ENCODE assay signal across 1 cellular context in the genomic region with DNA sequence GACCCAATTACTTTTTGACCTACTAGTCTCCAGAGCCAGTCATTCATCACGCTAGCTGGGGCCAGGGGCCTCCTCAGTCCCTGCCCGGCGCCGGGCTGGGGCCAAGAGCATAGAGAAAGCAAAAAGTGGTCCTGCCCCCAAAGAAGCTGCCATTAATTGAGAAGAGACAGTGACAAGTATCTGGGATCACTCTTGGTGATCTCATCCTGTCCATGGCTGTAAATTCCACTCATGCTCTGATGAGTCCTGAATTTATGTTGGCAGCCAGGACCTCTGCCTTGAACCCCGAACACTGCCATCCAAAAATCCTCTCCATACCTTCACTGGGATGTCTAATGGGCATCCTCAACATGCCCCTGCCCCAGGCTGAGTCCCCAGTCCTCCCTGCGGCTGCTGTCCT.
TF ChIP-seq lines count a peak whose summit lies in the region.

No MANE protein-coding gene starts in this region.

TF ChIP-seq in IMR-90, 13 proteins besides CTCF, POLR2A, EP300 and RAD21 (continued from another document):
- TF ChIP-seq MXI1 (IDR thresholded peaks at IDR 0.05; ENCODE audit: borderline replicate concordance, low read depth, low read length), result no peak
- no peak for TF ChIP-seq BHLHE40 (IDR thresholded peaks at IDR 0.05; ENCODE audit: low read depth, low read length)
- no peak for TF ChIP-seq CHD1 (IDR thresholded peaks at IDR 0.05; ENCODE audit: low read depth, low read length)
- TF ChIP-seq FOS (IDR thresholded peaks at IDR 0.05; ENCODE audit: low read depth, low read length), result no peak
- no peak for TF ChIP-seq MAZ (IDR thresholded peaks at IDR 0.05; ENCODE audit: borderline replicate concordance, low read depth, low read length)
- TF ChIP-seq, protein P1, sequence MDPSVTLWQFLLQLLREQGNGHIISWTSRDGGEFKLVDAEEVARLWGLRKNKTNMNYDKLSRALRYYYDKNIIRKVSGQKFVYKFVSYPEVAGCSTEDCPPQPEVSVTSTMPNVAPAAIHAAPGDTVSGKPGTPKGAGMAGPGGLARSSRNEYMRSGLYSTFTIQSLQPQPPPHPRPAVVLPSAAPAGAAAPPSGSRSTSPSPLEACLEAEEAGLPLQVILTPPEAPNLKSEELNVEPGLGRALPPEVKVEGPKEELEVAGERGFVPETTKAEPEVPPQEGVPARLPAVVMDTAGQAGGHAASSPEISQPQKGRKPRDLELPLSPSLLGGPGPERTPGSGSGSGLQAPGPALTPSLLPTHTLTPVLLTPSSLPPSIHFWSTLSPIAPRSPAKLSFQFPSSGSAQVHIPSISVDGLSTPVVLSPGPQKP (IDR thresholded peaks at IDR 0.05; ENCODE audit: borderline replicate concordance, low read depth, low read length), result no peak
- TF ChIP-seq SMC3 (IDR thresholded peaks at IDR 0.05; ENCODE audit: low read depth, low read length), result no peak
- TF ChIP-seq, protein P2, sequence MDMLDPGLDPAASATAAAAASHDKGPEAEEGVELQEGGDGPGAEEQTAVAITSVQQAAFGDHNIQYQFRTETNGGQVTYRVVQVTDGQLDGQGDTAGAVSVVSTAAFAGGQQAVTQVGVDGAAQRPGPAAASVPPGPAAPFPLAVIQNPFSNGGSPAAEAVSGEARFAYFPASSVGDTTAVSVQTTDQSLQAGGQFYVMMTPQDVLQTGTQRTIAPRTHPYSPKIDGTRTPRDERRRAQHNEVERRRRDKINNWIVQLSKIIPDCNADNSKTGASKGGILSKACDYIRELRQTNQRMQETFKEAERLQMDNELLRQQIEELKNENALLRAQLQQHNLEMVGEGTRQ (IDR thresholded peaks at IDR 0.05; ENCODE audit: low read depth, low read length), result no peak
- no peak for TF ChIP-seq MAFK (IDR thresholded peaks at IDR 0.05; ENCODE audit: low read depth, low read length)
- no peak for TF ChIP-seq CEBPB (IDR thresholded peaks at IDR 0.05; ENCODE audit: low read depth, low read length)
- no peak for TF ChIP-seq RFX5 (IDR thresholded peaks at IDR 0.05; ENCODE audit: low read depth, low read length)
